ENCODE assay signal across 1 cellular context in the genomic region with DNA sequence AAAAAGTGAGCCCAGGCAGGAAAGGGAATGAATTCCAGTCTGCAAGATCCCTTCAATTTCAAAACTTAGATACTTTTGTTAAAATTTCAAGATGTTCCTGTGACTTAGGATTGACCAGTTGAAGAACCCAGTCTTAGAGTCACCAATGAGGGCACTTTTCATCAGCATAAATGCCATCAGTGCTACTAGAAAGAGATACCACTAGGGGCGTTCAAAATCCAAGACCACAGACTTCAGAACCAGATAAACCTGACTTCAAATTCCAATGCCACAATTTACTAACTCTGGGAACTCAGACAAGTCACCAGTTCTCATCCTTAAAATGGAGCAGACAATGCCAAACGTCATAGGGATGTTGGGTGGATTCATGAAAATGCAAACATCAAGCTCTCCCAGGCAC.
TF ChIP-seq lines count a peak whose summit lies in the region.

No MANE protein-coding gene starts in this region.

TF ChIP-seq in SK-N-SH, 30 proteins besides CTCF, POLR2A, EP300 and RAD21 (continued from another document):
- TF ChIP-seq, protein P1, sequence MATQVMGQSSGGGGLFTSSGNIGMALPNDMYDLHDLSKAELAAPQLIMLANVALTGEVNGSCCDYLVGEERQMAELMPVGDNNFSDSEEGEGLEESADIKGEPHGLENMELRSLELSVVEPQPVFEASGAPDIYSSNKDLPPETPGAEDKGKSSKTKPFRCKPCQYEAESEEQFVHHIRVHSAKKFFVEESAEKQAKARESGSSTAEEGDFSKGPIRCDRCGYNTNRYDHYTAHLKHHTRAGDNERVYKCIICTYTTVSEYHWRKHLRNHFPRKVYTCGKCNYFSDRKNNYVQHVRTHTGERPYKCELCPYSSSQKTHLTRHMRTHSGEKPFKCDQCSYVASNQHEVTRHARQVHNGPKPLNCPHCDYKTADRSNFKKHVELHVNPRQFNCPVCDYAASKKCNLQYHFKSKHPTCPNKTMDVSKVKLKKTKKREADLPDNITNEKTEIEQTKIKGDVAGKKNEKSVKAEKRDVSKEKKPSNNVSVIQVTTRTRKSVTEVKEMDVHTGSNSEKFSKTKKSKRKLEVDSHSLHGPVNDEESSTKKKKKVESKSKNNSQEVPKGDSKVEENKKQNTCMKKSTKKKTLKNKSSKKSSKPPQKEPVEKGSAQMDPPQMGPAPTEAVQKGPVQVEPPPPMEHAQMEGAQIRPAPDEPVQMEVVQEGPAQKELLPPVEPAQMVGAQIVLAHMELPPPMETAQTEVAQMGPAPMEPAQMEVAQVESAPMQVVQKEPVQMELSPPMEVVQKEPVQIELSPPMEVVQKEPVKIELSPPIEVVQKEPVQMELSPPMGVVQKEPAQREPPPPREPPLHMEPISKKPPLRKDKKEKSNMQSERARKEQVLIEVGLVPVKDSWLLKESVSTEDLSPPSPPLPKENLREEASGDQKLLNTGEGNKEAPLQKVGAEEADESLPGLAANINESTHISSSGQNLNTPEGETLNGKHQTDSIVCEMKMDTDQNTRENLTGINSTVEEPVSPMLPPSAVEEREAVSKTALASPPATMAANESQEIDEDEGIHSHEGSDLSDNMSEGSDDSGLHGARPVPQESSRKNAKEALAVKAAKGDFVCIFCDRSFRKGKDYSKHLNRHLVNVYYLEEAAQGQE (IDR thresholded peaks at IDR 0.05; ENCODE audit: low read depth, low read length) = no peak
- TF ChIP-seq TAF1 (IDR thresholded peaks at IDR 0.05; ENCODE audit: borderline replicate concordance, low read depth, low read length) (no peak), MEF2A (IDR thresholded peaks at IDR 0.05; ENCODE audit: borderline replicate concordance, low read depth) (no peak), RCOR1 (IDR thresholded peaks at IDR 0.05; ENCODE audit: low read length) (no peak), GATA2 (CRISPR knock-in tag; IDR thresholded peaks at IDR 0.05) (no peak), SIN3A (IDR thresholded peaks at IDR 0.05; ENCODE audit: borderline replicate concordance, low read depth, low read length) (no peak), MXI1 (IDR thresholded peaks at IDR 0.05; ENCODE audit: low read depth, low read length) (no peak), EZH2phosphoT487 (IDR thresholded peaks at IDR 0.05; ENCODE audit: borderline replicate concordance, low read depth) (no peak), FOSL2 (IDR thresholded peaks at IDR 0.05; ENCODE audit: borderline replicate concordance, low read depth) (no peak)
- TF ChIP-seq, protein P2, sequence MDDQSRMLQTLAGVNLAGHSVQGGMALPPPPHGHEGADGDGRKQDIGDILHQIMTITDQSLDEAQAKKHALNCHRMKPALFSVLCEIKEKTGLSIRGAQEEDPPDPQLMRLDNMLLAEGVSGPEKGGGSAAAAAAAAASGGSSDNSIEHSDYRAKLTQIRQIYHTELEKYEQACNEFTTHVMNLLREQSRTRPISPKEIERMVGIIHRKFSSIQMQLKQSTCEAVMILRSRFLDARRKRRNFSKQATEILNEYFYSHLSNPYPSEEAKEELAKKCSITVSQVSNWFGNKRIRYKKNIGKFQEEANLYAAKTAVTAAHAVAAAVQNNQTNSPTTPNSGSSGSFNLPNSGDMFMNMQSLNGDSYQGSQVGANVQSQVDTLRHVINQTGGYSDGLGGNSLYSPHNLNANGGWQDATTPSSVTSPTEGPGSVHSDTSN (IDR thresholded peaks at IDR 0.05) = no peak
- TF ChIP-seq, protein P3, sequence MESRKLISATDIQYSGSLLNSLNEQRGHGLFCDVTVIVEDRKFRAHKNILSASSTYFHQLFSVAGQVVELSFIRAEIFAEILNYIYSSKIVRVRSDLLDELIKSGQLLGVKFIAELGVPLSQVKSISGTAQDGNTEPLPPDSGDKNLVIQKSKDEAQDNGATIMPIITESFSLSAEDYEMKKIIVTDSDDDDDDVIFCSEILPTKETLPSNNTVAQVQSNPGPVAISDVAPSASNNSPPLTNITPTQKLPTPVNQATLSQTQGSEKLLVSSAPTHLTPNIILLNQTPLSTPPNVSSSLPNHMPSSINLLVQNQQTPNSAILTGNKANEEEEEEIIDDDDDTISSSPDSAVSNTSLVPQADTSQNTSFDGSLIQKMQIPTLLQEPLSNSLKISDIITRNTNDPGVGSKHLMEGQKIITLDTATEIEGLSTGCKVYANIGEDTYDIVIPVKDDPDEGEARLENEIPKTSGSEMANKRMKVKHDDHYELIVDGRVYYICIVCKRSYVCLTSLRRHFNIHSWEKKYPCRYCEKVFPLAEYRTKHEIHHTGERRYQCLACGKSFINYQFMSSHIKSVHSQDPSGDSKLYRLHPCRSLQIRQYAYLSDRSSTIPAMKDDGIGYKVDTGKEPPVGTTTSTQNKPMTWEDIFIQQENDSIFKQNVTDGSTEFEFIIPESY (IDR thresholded peaks at IDR 0.05; ENCODE audit: borderline replicate concordance, low read depth) = no peak
TF ChIP-seq in SK-N-SH: peak in this region for 0.
